ENCODE assay signal across 8 cellular contexts in the genomic region with DNA sequence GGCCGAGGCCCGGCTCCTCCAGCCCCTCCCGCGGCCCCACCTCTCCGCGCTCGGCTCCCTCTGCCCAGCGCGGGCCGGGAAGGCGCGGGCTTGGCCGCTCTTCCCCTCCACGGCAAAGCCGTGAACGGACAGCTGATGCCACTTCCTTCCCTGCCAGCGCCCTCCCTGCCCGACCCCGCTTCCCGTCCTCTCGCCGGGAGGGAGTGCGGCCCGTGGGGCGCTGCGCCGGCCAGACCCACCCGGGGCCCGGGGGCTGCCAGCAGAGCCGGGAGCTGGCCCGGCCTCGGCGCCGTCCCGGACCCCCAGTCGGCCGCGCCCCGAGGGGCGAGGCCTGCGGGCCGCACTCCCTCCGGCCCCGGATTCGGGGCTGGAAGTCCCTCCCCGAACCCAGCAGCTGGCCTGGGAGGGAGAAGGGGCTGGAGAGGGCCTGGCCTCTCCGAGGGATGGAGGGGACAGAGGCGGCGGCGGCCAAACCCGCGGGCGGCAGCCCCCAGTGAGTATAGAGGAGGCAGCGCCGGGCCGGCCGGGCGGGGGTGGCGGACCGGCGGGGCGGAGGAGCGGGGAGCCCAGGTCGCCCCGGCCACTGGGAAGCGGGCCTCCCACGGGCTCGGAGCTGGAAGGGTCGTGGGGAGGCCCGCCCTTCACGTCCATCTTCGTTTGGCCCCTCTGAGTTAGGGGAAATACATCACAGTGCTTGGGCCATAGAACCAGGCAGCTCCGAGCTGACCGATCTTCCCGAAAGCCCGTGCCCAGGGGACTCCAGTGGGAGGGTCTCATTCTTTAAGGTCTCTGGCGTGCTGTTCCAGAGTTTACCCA. TPM values are rescaled to one million over a fixed set of nuclear protein-coding genes. Genes with fewer than 3 reads are reported as not detected.
DNase-seq lines count a peak whose midpoint lies in the region; ATAC-seq and TF ChIP-seq lines count a peak whose summit lies in the region.

Gene KIAA1614 (plus strand): TSS at position 97 of the 816 bp plus-strand sequence. CDS start 347 bp downstream, at position 444.

- peak within 1 kb of the TSS; percentile 70 for H3K27ac ChIP-seq in AG04450 (ENCODE audit: low read depth, low read length)
- peak within 1 kb of the TSS; percentile 60 for H3K27ac ChIP-seq in GM23248
- peak within 1 kb of the TSS; percentile 81 for H3K27ac ChIP-seq in right cardiac atrium (ENCODE audit: low read length)

- no peak for DNase-seq in AG04450 (ENCODE audit: low read depth, low spot score)
- peak; percentile 81 for DNase-seq in GM23248
- DNase-seq in amniotic epithelial cell (ENCODE audit: low read depth) = peak; percentile 31
- peak; percentile 62 to 86 (median 85) for DNase-seq in right cardiac atrium
- DNase-seq in putamen (ENCODE audit: low spot score) = peak; percentile 29
- no peak for DNase-seq in cortex of kidney (lab: John Stamatoyannopoulos, UW)
- DNase-seq in ecto neural progenitor cell (ENCODE audit: low spot score) = no peak
- DNase-seq in stimulated activated CD8-positive, alpha-beta memory T cell treated with anti-CD3 and anti-CD28 coated beads, Interleukin-4, amount 100 ng/mL, for 48 hours = no peak

- CTCF ChIA-PET in AG04450 (lab: Charles Lee) = interaction anchor here (0.5 to 2.1 kb wide), 4 partner anchors 25 to 398 kb away, joined by 3 to 7 read pairs (median 5); no protein-coding TSS in a partner anchor

- H3K27me3 ChIP-seq in AG04450 (ENCODE audit: control insufficient read depth, insufficient read depth, low read length) (no peaks in the 10 kb centered on the region), GM23248 (replicated peaks; ENCODE audit: insufficient read depth) (no peaks in the 10 kb centered on the region), right cardiac atrium (ENCODE audit: control insufficient read depth, insufficient read depth) (no peaks in the 10 kb centered on the region)

- H3K79me2 ChIP-seq in GM23248 (ENCODE audit: insufficient read depth) = peaks cover 8% of the 10 kb centered on the region; the same call in 1 of the 2 replicates

- peak within 1 kb of the TSS; percentile 64 for H3K4me3 ChIP-seq in AG04450 (ENCODE audit: low read depth, low read length)
- peak within 1 kb of the TSS; percentile 78 for H3K4me3 ChIP-seq in GM23248
- peak within 1 kb of the TSS; percentile 81 for H3K4me3 ChIP-seq in right cardiac atrium (ENCODE audit: low read length)

- H2AFZ ChIP-seq in GM23248 = peak within 1 kb of the TSS; percentile 85

- POLR2A ChIA-PET in AG04450 (lab: Yijun Ruan, JAX) = interaction anchor here (0.6 to 1.6 kb wide), 9 partner anchors 14 to 280 kb away, joined by 3 to 4 read pairs (median 3); no protein-coding TSS in a partner anchor

- H4K20me1 ChIP-seq in GM23248 (ENCODE audit: insufficient read depth) = no peaks in the 10 kb centered on the region

- TF ChIP-seq CTCF in AG04450 (IDR thresholded peaks at IDR 0.05; ENCODE audit: low read depth, low read length) = no peak

- H3K9me3 ChIP-seq in AG04450 (ENCODE audit: control insufficient read depth, insufficient read depth, low read length) = no peaks in the 10 kb centered on the region
- no peaks in the 10 kb centered on the region for H3K9me3 ChIP-seq in GM23248 (ENCODE audit: low read depth)
- H3K9me3 ChIP-seq in right cardiac atrium (ENCODE audit: control insufficient read depth, low read length) = no peaks in the 10 kb centered on the region

- 0 to 2% methylated on average over 51 to 60 of the region's 77 CpGs for WGBS in GM23248 (ENCODE audit: low coverage in 1 of 2, low lambda C conversion rate in 2 of 2, missing lambda C conversion rate in 2 of 2), 2 experiments
- 3% methylated on average over 76 of the region's 77 CpGs for WGBS in right cardiac atrium

- intact Hi-C loops in right cardiac atrium (cut with DNase I) = no loop called here

- peaks cover 8% of the 10 kb centered on the region for H3K4me1 ChIP-seq in GM23248 (ENCODE audit: insufficient read depth)
- H3K4me1 ChIP-seq in right cardiac atrium (ENCODE audit: control insufficient read depth, insufficient read depth, low read length) = no peaks in the 10 kb centered on the region

- no peaks in the 10 kb centered on the region for H3K36me3 ChIP-seq in GM23248 (ENCODE audit: low read depth)

- ATAC-seq in right cardiac atrium = peak; percentile 87 to 88

- peak within 1 kb of the TSS; percentile 87 for H3K9ac ChIP-seq in GM23248

- peak within 1 kb of the TSS; percentile 78 for H3K4me2 ChIP-seq in GM23248 (ENCODE audit: unreplicated experiment)

- H3F3A ChIP-seq in GM23248 (ENCODE audit: insufficient read depth) = peaks cover 4% of the 10 kb centered on the region; the same call in 1 of the 2 replicates

- no peaks in the 10 kb centered on the region for H3K9me2 ChIP-seq in GM23248 (ENCODE audit: insufficient read depth)

- in situ Hi-C loops in GM23248 (cut with MboI) = no loop called here

RNA-seq across cellular contexts. Expression of gene KIAA1614, which starts in this region (rescaled TPM):
- 3.6 and 4.0 TPM in 2 replicates for polyA plus RNA-seq in AG04450 (2011; rRNA removed)
- polyA minus RNA-seq in AG04450 (2011; rRNA and poly(A)+ RNA removed) = 4.3 and 6.1 TPM in 2 replicates
- 8.6 and 11.7 TPM in 2 replicates for total RNA-seq in GM23248 (2014; rRNA removed; shearing (Covaris generic))
- polyA plus RNA-seq in GM23248 (2016; fragmentation: Nextera tagmentation; extraction: Ambion mirVana) = 1.3 and 2.7 TPM in 2 replicates
- total RNA-seq in right cardiac atrium = 10 to 100 TPM; 10.2 to 16.6 (median 12.0) TPM
- polyA plus RNA-seq in right cardiac atrium = 11.6 TPM

Comparison
In these comparisons a context has a peak if more than half of its experiments do, and no peak if none do; other contexts are left out.
1. DNase-seq: peak in GM23248 (single experiment), amniotic epithelial cell (single experiment), right cardiac atrium (3 of 3) and putamen (single experiment); none in AG04450 (single experiment), cortex of kidney (single experiment), ecto neural progenitor cell (single experiment) and stimulated activated CD8-positive, alpha-beta memory T cell treated with anti-CD3 and anti-CD28 coated beads, Interleukin-4, amount 100 ng/mL, for 48 hours (single experiment).
2. Peak in every context shown above with its lines, with median percentiles within 50 percentile points of each other: H3K27ac ChIP-seq and H3K4me3 ChIP-seq.